In the genomic region with DNA sequence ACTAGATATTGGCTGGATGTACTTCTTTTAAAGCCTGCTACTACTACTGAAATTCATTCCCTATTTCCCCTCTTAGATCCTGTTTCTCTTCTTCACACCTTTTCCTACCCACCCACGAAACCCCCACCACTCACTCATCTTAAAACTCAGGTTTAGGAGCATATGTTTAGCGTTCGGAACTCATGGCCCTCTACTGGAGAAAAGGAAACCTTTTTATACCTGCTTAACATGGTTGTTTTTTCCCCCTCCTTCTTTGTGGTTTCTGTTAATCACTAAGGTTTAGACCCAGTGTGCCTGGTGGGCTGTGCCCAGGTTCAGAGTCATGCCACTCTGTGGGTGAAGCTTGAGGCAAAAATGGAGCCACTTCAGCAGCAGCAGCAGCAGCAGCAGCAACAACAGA, we compare ENCODE assay signal across 8 cellular contexts. TPM values are rescaled to one million over a fixed set of nuclear protein-coding genes. Genes with fewer than 3 reads are reported as not detected.
DNase-seq lines count a peak whose midpoint lies in the region; ATAC-seq and TF ChIP-seq lines count a peak whose summit lies in the region.

No MANE protein-coding gene starts in this region.

- peak overlapping the region; percentile 80 for H3K4me3 ChIP-seq in GM12875 (ENCODE audit: low read depth, low read length)
- no peak overlapping the region for H3K4me3 ChIP-seq in Peyer's patch
- no peak overlapping the region for H3K4me3 ChIP-seq in astrocyte of the spinal cord (ENCODE audit: low read depth, low read length)
- H3K4me3 ChIP-seq in heart left ventricle, result no peak overlapping the region

- no peak for ATAC-seq in HG02571 (IDR thresholded peaks at IDR 0.05; ENCODE audit: unreplicated experiment)
- no peak for ATAC-seq in heart left ventricle

- WGBS in heart left ventricle, 4 donors, result 69 to 79% (median 73%) methylated on average over 3 of the region's 3 CpGs

- peaks cover 0 to 4% (median 3%) of the 10 kb centered on the region in 3 donors for H3K36me3 ChIP-seq in Peyer's patch
- peaks cover 0 to 10% (median 0%) of the 10 kb centered on the region in 9 donors for H3K36me3 ChIP-seq in heart left ventricle

- TF ChIP-seq CTCF in GM12875 (IDR thresholded peaks at IDR 0.05; ENCODE audit: borderline replicate concordance, insufficient read depth, low read depth, low read length) (peak; percentile 52; the same call in 1 of the 2 replicates), Peyer's patch (IDR thresholded peaks at IDR 0.05) (peak in 5 of 6 experiments; percentile 17 to 39 (median 34)), astrocyte of the spinal cord (IDR thresholded peaks at IDR 0.05; ENCODE audit: low read depth, low read length) (peak; percentile 19), GM13976 (IDR thresholded peaks at IDR 0.05; ENCODE audit: borderline replicate concordance, control extremely low read depth, extremely low read depth, insufficient read depth, missing control alignments) (no peak), heart left ventricle (IDR thresholded peaks at IDR 0.05) (no peak)

- H3K27ac ChIP-seq in Peyer's patch, result no peak overlapping the region
- H3K27ac ChIP-seq in heart left ventricle, result no peak overlapping the region

- H3K9me3 ChIP-seq in Peyer's patch, result no peaks in the 10 kb centered on the region
- H3K9me3 ChIP-seq in heart left ventricle, result no peaks in the 10 kb centered on the region

- H3K27me3 ChIP-seq in Peyer's patch (no peaks in the 10 kb centered on the region), heart left ventricle (no peaks in the 10 kb centered on the region)

- intact Hi-C loops in heart left ventricle (cut with DNase I), result loop anchor here in 6 of 10 donors (5.0 to 10.0 kb wide), 5 partner anchors 54 to 221 kb away; partner anchors contain the start of genes UBL7 (in 3 of the 6) and CLK3 (in 2 of the 6)

- in situ Hi-C loops in astrocyte of the spinal cord (cut with HindIII; ENCODE audit: low sequenced_read_pairs) (no loop called here), GM13976 (cut with MboI; ENCODE audit: low sequenced_read_pairs, unreplicated experiment) (no loop called here)

- peaks cover 0 to 44% (median 12%) of the 10 kb centered on the region in 4 donors for H3K4me1 ChIP-seq in Peyer's patch
- peaks cover 0 to 62% (median 37%) of the 10 kb centered on the region in 12 donors for H3K4me1 ChIP-seq in heart left ventricle

- no peak for DNase-seq in Peyer's patch
- DNase-seq in astrocyte of the spinal cord (ENCODE audit: low read depth, low spot score), result no peak
- DNase-seq in renal cortical epithelial cell (ENCODE audit: low read depth), result peak; percentile 42
- DNase-seq in GM13976 (ENCODE audit: low spot score), result no peak
- DNase-seq in KG1 (lab: John Stamatoyannopoulos, UW), result no peak
- no peak for DNase-seq in heart left ventricle

- TF ChIP-seq POLR2A in Peyer's patch (IDR thresholded peaks at IDR 0.05) (no peak), heart left ventricle (IDR thresholded peaks at IDR 0.05) (no peak)

RNA-seq across cellular contexts. Expression of gene ARID3B, which starts 2.6 kb away (rescaled TPM):
- total RNA-seq in Peyer's patch (10 to 100 TPM; 10.9 to 29.4 (median 21.6) TPM), renal cortical epithelial cell (1.7 and 3.1 TPM in 2 replicates), heart left ventricle (1 to 10 TPM; 1.3 to 4.3 (median 2.6) TPM)
- 1 to 10 TPM; 1.9 to 2.1 TPM for polyA plus RNA-seq in heart left ventricle

Comparison
In these comparisons a context has a peak if more than half of its experiments do, and no peak if none do; other contexts are left out.
1. CTCF ChIP-seq: peak in GM12875 (single experiment), Peyer's patch (5 of 6) and astrocyte of the spinal cord (single experiment); none in GM13976 (single experiment) and heart left ventricle (0 of 12).